Comparison of ENCODE assay signal across 8 cellular contexts in the genomic region with DNA sequence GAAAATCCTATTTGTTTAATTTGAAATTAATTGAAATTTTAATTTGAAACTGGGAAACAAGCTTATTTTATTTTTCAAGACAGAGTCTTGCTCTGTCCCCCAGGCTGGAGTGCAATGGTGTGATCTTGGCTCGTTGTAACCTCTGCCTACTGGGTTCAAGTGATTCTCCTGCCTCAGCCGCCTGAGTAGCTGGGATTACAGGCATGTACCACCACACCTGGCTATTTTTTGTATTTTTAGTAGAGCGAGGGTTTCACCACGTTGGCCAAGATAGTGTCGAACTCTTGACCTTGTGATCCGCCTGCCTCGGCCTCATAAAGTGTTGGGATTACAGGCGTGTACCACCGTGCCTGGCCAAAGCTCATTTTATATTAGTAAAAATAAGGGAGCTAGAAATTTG. TPM values are rescaled to one million over a fixed set of nuclear protein-coding genes. Genes with fewer than 3 reads are reported as not detected.
DNase-seq lines count a peak whose midpoint lies in the region; ATAC-seq and TF ChIP-seq lines count a peak whose summit lies in the region.

No MANE protein-coding gene starts in this region.

- H3K27me3 Mint-ChIP-seq in activated CD8-positive, alpha-beta T cell treated with anti-CD3 and anti-CD28 coated beads for 36 hours, result no peaks in the 10 kb centered on the region

- H3K36me3 ChIP-seq in iPS-18a (ENCODE audit: control insufficient read depth, low read depth, low read length), result peaks cover 82% of the 10 kb centered on the region

- POLR2A ChIA-PET in activated CD8-positive, alpha-beta T cell treated with anti-CD3 and anti-CD28 coated beads for 36 hours (lab: Charles Lee), result interaction anchor here (0.6 to 8.9 kb wide), 17 partner anchors 9 to 387 kb away, joined by 3 to 139 read pairs (median 4); a partner anchor contains a TSS

- H3K9me3 Mint-ChIP-seq in activated CD8-positive, alpha-beta T cell treated with anti-CD3 and anti-CD28 coated beads for 36 hours, result no peaks in the 10 kb centered on the region

- no peak for DNase-seq in HFF-Myc (ENCODE audit: extremely low read depth, low read depth)
- no peak for DNase-seq in activated CD8-positive, alpha-beta T cell treated with anti-CD3 and anti-CD28 coated beads for 36 hours
- DNase-seq in effector CD8-positive, alpha-beta T cell (lab: John Stamatoyannopoulos, UW), result no peak
- DNase-seq in SIG-M5 (lab: John Stamatoyannopoulos, UW), result no peak
- DNase-seq in NCI-H748 treated with DMSO at 0.1 percent for 48 hours (lab: John Stamatoyannopoulos, UW), result no peak

- peak overlapping the region; percentile 86 for H3K4me3 Mint-ChIP-seq in activated CD8-positive, alpha-beta T cell treated with anti-CD3 and anti-CD28 coated beads for 36 hours

- H3K27ac ChIP-seq in iPS-18a (ENCODE audit: low read length) (no peak overlapping the region), skin epidermis (peak overlapping the region in 2 of 21 experiments; percentile 37 to 97)

- H3K9me3 ChIP-seq in iPS-18a (ENCODE audit: control insufficient read depth, low read depth, low read length), result no peaks in the 10 kb centered on the region

- peaks cover 9% of the 10 kb centered on the region for H3K4me1 ChIP-seq in iPS-18a (ENCODE audit: control insufficient read depth, low read depth, low read length)

- H3K36me3 Mint-ChIP-seq in activated CD8-positive, alpha-beta T cell treated with anti-CD3 and anti-CD28 coated beads for 36 hours (ENCODE audit: low read depth), result peaks cover 89% of the 10 kb centered on the region

- H3K27me3 ChIP-seq in iPS-18a (ENCODE audit: control insufficient read depth, insufficient read depth, low read length), result no peaks in the 10 kb centered on the region

- H3K27ac Mint-ChIP-seq in activated CD8-positive, alpha-beta T cell treated with anti-CD3 and anti-CD28 coated beads for 36 hours, result peak overlapping the region; percentile 75

- intact Hi-C loops in activated CD8-positive, alpha-beta T cell treated with anti-CD3 and anti-CD28 coated beads for 36 hours (cut with micrococcal nuclease), result loop anchor here (5.0 kb wide), 1 partner anchor 51 kb away; a partner anchor contains a TSS

- no peak for ATAC-seq in activated CD8-positive, alpha-beta T cell treated with anti-CD3 and anti-CD28 coated beads for 36 hours
- no peak for ATAC-seq in HG02970 (IDR thresholded peaks at IDR 0.05; ENCODE audit: low FRiP score, unreplicated experiment)

- CTCF ChIA-PET in activated CD8-positive, alpha-beta T cell treated with anti-CD3 and anti-CD28 coated beads for 36 hours (lab: Charles Lee), result interaction anchor here (0.8 to 4.2 kb wide), 9 partner anchors 8 to 168 kb away, joined by 3 to 21 read pairs (median 6); no protein-coding TSS in a partner anchor

- H3K4me3 ChIP-seq in HFF-Myc (replicated peaks; ENCODE audit: low read depth, low read length), result peak overlapping the region; percentile 75
- peak overlapping the region; percentile 99 for H3K4me3 ChIP-seq in iPS-18a (ENCODE audit: low read length)
- peak overlapping the region; percentile 54 to 85 (median 79) for H3K4me3 ChIP-seq in skin epidermis

- H3K4me1 Mint-ChIP-seq in activated CD8-positive, alpha-beta T cell treated with anti-CD3 and anti-CD28 coated beads for 36 hours (ENCODE audit: low read depth), result peaks cover 48% of the 10 kb centered on the region

- H3K9ac ChIP-seq in iPS-18a (ENCODE audit: low read length), result no peak overlapping the region

- no peak for TF ChIP-seq CTCF in HFF-Myc (IDR thresholded peaks at IDR 0.05; ENCODE audit: low read depth, low read length, missing control alignments)
- TF ChIP-seq CTCF in activated CD8-positive, alpha-beta T cell treated with anti-CD3 and anti-CD28 coated beads for 36 hours (IDR thresholded peaks at IDR 0.05), result no peak

RNA-seq across cellular contexts. Expression of a gene that starts 4.2 kb away (rescaled TPM):
- 100 to 1,000 TPM; 402 to 404 TPM for total RNA-seq in activated CD8-positive, alpha-beta T cell treated with anti-CD3 and anti-CD28 coated beads for 36 hours

RNA-seq across cellular contexts. Expression of a gene that starts 51.0 kb away (rescaled TPM):
- total RNA-seq in activated CD8-positive, alpha-beta T cell treated with anti-CD3 and anti-CD28 coated beads for 36 hours, result 10 to 100 TPM; 22.9 to 23.4 TPM
